ENCODE assay signal across 8 cellular contexts in genomic region chr7:40717242-40717641, GRCh38.
DNase-seq lines count a peak whose midpoint lies in the region; FAIRE-seq and TF ChIP-seq lines count a peak whose summit lies in the region.

No MANE protein-coding gene starts in this region.

- TF ChIP-seq CTCF in CD14-positive monocyte (IDR thresholded peaks at IDR 0.05): no peak

- peak; percentile 59 for FAIRE-seq in urothelium cell line (lab: Jason Lieb, UNC)

- no peaks in the 10 kb centered on the region for H3K4me1 Mint-ChIP-seq in CD14-positive monocyte

- H3K36me3 ChIP-seq in H7 (replicated peaks; ENCODE audit: control insufficient read depth, insufficient read depth, low read length): no peaks in the 10 kb centered on the region
- H3K36me3 ChIP-seq in adipocyte (ENCODE audit: control insufficient read depth, insufficient read depth, low read length, severe bottlenecking): no peaks in the 10 kb centered on the region

- no peaks in the 10 kb centered on the region for H3K36me3 Mint-ChIP-seq in CD14-positive monocyte

- H3K9ac ChIP-seq in adipocyte (ENCODE audit: low read length): peak overlapping the region; percentile 88

- no peaks in the 10 kb centered on the region for H3K9me3 ChIP-seq in adipocyte (ENCODE audit: control insufficient read depth, low read length)

- H3K27me3 Mint-ChIP-seq in CD14-positive monocyte (ENCODE audit: low read depth in 3 of 3): peaks cover 0 to 4% (median 2%) of the 10 kb centered on the region in 3 donors

- H3K4me3 Mint-ChIP-seq in CD14-positive monocyte: no peak overlapping the region

- DNase-seq in GDM1 (lab: John Stamatoyannopoulos, UW) (peak; percentile 72), H7 (peak; percentile 13), NCI-H1417 treated with DMSO at 0.1 percent for 48 hours (lab: John Stamatoyannopoulos, UW) (peak; percentile 9), adipocyte (ENCODE audit: low read depth) (no peak), iris pigment epithelial cell (ENCODE audit: low read depth) (peak; percentile 93), urothelium cell line (ENCODE audit: low spot score) (peak; percentile 71), CD14-positive monocyte (ENCODE audit: low spot score) (no peak), cerebellum (ENCODE audit: low spot score) (no peak)

- no peaks in the 10 kb centered on the region for H3K27me3 ChIP-seq in H7 (ENCODE audit: control insufficient read depth, insufficient read depth, low read length)
- H3K27me3 ChIP-seq in adipocyte (replicated peaks; ENCODE audit: control insufficient read depth, insufficient read depth, low read length): no peaks in the 10 kb centered on the region

- intact Hi-C loops in CD14-positive monocyte (cut with micrococcal nuclease): no loop called here

- H3K4me3 ChIP-seq in H7 (ENCODE audit: insufficient read depth, low read depth, low read length) (no peak overlapping the region), adipocyte (ENCODE audit: low read length) (peak overlapping the region; percentile 72)

- H3K9me3 Mint-ChIP-seq in CD14-positive monocyte: peaks cover 0 to 3% (median 0%) of the 10 kb centered on the region in 7 donors

- peaks cover 71% of the 10 kb centered on the region for H3K4me1 ChIP-seq in adipocyte (ENCODE audit: control insufficient read depth, insufficient read depth, low read length)

- H3K27ac Mint-ChIP-seq in CD14-positive monocyte: no peak overlapping the region

Comparison
In these comparisons a context has a peak if more than half of its experiments do, and no peak if none do; other contexts are left out.
1. DNase-seq: peak in GDM1 (single experiment), H7 (single experiment), NCI-H1417 treated with DMSO at 0.1 percent for 48 hours (single experiment), iris pigment epithelial cell (single experiment) and urothelium cell line (single experiment); none in adipocyte (single experiment), CD14-positive monocyte (single experiment) and cerebellum (single experiment).